ENCODE assay signal across 1 cellular context in genomic region chr15:96343529-96344072, GRCh38.
TF ChIP-seq lines count a peak whose summit lies in the region.

No MANE protein-coding gene starts in this region.

TF ChIP-seq in H1, 55 proteins besides CTCF, POLR2A, EP300 and RAD21:
- TF ChIP-seq RNF2 (IDR thresholded peaks at IDR 0.05; ENCODE audit: borderline replicate concordance, low read depth, low read length, missing control alignments, poor library complexity, severe bottlenecking) = peak; percentile 70
- TF ChIP-seq BACH1 (IDR thresholded peaks at IDR 0.05; ENCODE audit: low read length) = no peak
- no peak for TF ChIP-seq JUND (IDR thresholded peaks at IDR 0.05; ENCODE audit: low read length)
- TF ChIP-seq SUZ12 (IDR thresholded peaks at IDR 0.05; ENCODE audit: low read length) = peak; percentile 92
- TF ChIP-seq KDM5A (IDR thresholded peaks at IDR 0.05; ENCODE audit: low read length) = no peak
- no peak for TF ChIP-seq HDAC2 (IDR thresholded peaks at IDR 0.05; ENCODE audit: borderline replicate concordance in 1 of 2, low read depth in 2 of 2, low read length in 2 of 2)
- TF ChIP-seq CTBP2 (IDR thresholded peaks at IDR 0.05; ENCODE audit: borderline replicate concordance, insufficient read depth, insufficient read length, low read length) = peak; percentile 46
- peak; percentile 68; the same call in 1 of the 2 replicates for TF ChIP-seq CBX8 (IDR thresholded peaks at IDR 0.05; ENCODE audit: borderline replicate concordance, low read depth, low read length)
- TF ChIP-seq PHF8 (conservative IDR thresholded peaks at IDR 0.05; ENCODE audit: low read depth, low read length) = no peak
- TF ChIP-seq CEBPB (IDR thresholded peaks at IDR 0.05; ENCODE audit: low read depth, low read length) = no peak
- no peak for TF ChIP-seq SIX5 (IDR thresholded peaks at IDR 0.05; ENCODE audit: low read depth, low read length)
- TF ChIP-seq GABPA (IDR thresholded peaks at IDR 0.05; ENCODE audit: borderline replicate concordance, insufficient read depth, low read length) = no peak
- no peak for TF ChIP-seq SP2 (IDR thresholded peaks at IDR 0.05; ENCODE audit: low read length)
- peak; percentile 89 for TF ChIP-seq EZH2 (IDR thresholded peaks at IDR 0.05; ENCODE audit: low read depth, low read length, severe bottlenecking)
- no peak for TF ChIP-seq SRF (IDR thresholded peaks at IDR 0.05; ENCODE audit: low read depth, low read length)
- no peak for TF ChIP-seq CHD1 (IDR thresholded peaks at IDR 0.05; ENCODE audit: low read depth, low read length)
- peak; percentile 49; the same call in 1 of the 2 replicates for TF ChIP-seq MAX (IDR thresholded peaks at IDR 0.05)
- TF ChIP-seq KDM1A (IDR thresholded peaks at IDR 0.05; ENCODE audit: borderline replicate concordance, low read length) = no peak
- TF ChIP-seq E2F6 (IDR thresholded peaks at IDR 0.05) = peak; percentile 63; the same call in 1 of the 2 replicates
- no peak for TF ChIP-seq CREB1 (IDR thresholded peaks at IDR 0.05)
- TF ChIP-seq USF2 (IDR thresholded peaks at IDR 0.05; ENCODE audit: low read length) = no peak
- no peak for TF ChIP-seq POLR2AphosphoS5 (IDR thresholded peaks at IDR 0.05; ENCODE audit: low read depth, low read length)
- no peak for TF ChIP-seq CBX5 (IDR thresholded peaks at IDR 0.05; ENCODE audit: low read depth, low read length)
- TF ChIP-seq KDM4A (IDR thresholded peaks at IDR 0.05; ENCODE audit: low read depth, low read length, severe bottlenecking) = peak; percentile 22
- no peak for TF ChIP-seq POU5F1 (IDR thresholded peaks at IDR 0.05; ENCODE audit: low read depth, low read length)
